8 cellular contexts compared by ENCODE assay signal in the genomic region with DNA sequence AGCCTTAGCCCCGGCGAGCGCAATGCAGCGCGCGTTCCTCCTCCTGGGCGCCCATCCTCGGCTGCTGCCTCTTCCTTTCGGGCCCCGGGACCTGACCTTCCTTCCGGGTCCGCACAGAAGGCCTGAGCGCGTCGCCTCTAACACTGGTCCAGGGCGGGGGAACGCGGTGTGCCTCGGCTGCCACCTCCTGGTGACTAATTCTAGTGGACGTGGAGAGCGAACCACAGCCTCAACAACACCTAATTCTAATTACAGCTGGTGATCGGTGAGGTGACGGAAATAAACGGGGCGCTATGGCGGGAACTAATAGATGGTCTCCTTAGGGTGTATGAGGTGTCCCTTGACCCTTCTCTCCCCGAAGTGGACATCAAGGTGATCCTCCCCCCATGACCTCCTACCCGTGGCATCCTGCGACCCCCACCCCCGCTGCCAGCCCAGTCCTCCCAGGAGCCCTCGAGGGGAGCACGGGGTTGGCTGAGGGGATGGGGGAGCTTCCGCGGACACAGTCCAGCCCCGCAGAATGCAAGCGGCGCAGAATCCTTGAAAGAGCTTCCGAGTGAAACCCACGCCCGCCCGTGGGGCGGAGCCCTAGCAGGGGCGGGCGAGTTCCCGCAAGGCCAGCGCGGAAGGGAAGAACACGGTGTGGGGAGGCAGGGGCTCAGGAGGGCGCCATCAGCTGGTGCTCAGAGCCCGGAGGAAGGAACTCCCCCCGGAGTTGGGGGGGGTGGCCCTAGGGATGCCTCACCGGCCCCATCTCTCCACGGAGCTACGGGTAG. TPM values are rescaled to one million over a fixed set of nuclear protein-coding genes. Genes with fewer than 3 reads are reported as not detected.
DNase-seq lines count a peak whose midpoint lies in the region; ATAC-seq, FAIRE-seq and TF ChIP-seq lines count a peak whose summit lies in the region.

No MANE protein-coding gene starts in this region.

- intact Hi-C loops in left cardiac atrium (cut with DNase I): loop anchor here in 1 of 2 donors (2.0 to 10.0 kb wide), 3 partner anchors 48 to 418 kb away; no protein-coding TSS in a partner anchor

- no peaks in the 10 kb centered on the region for H3K79me1 ChIP-seq in trophoblast cell (ENCODE audit: low read length)

- peak overlapping the region; percentile 50 for H4K8ac ChIP-seq in trophoblast cell (ENCODE audit: low read depth, low read length)

- ATAC-seq in left cardiac atrium: peak; percentile 96 to 99

- peak overlapping the region; percentile 92 for H2AFZ ChIP-seq in trophoblast cell (ENCODE audit: insufficient read depth, low read length, poor library complexity)

- H2BK12ac ChIP-seq in trophoblast cell (ENCODE audit: low read length): no peak overlapping the region

- no peak overlapping the region for H3K14ac ChIP-seq in trophoblast cell (ENCODE audit: low read length)

- no peak overlapping the region for H3K18ac ChIP-seq in trophoblast cell (ENCODE audit: low read length)

- no peak overlapping the region for H3K23ac ChIP-seq in trophoblast cell (ENCODE audit: low read length)

- FAIRE-seq in H54 (lab: Jason Lieb, UNC): no peak

- TF ChIP-seq POLR2A in H54 (IDR thresholded peaks at IDR 0.05; ENCODE audit: low read depth, low read length): no peak

- no peaks in the 10 kb centered on the region for H3K79me2 ChIP-seq in trophoblast cell (ENCODE audit: control insufficient read depth, insufficient read depth, low read length, poor library complexity)

- H2BK120ac ChIP-seq in trophoblast cell (ENCODE audit: insufficient read depth, low read length, poor library complexity): no peak overlapping the region

- no peak overlapping the region for H2BK5ac ChIP-seq in trophoblast cell (ENCODE audit: low read depth, low read length, poor library complexity)

- H4K91ac ChIP-seq in trophoblast cell (ENCODE audit: low read depth, low read length): no peak overlapping the region

- no peaks in the 10 kb centered on the region for H3K36me3 ChIP-seq in adipocyte (ENCODE audit: control insufficient read depth, insufficient read depth, low read length, severe bottlenecking)
- H3K36me3 ChIP-seq in trophoblast cell (ENCODE audit: control insufficient read depth in 1 of 2, insufficient read depth in 2 of 2, low read length in 2 of 2): no peaks in the 10 kb centered on the region

- H3K4me1 ChIP-seq in adipocyte (ENCODE audit: control insufficient read depth, insufficient read depth, low read length): no peaks in the 10 kb centered on the region
- no peaks in the 10 kb centered on the region for H3K4me1 ChIP-seq in trophoblast cell (ENCODE audit: control insufficient read depth in 1 of 2, insufficient read depth in 2 of 2, low read length in 2 of 2)

- peak overlapping the region; percentile 72 for H3K4me2 ChIP-seq in trophoblast cell (ENCODE audit: low read length)

- H3K4me3 ChIP-seq in adipocyte (ENCODE audit: low read length) (peak overlapping the region; percentile 82), trophoblast cell (ENCODE audit: low read depth, low read length) (peak overlapping the region; percentile 67)

- no peak overlapping the region for H3K4ac ChIP-seq in trophoblast cell (ENCODE audit: low read depth, low read length)

- H3K27me3 ChIP-seq in adipocyte (replicated peaks; ENCODE audit: control insufficient read depth, insufficient read depth, low read length) (no peaks in the 10 kb centered on the region), trophoblast cell (ENCODE audit: insufficient read depth, low read length) (no peaks in the 10 kb centered on the region)

- WGBS in trophoblast cell (ENCODE audit: extremely low coverage, insufficient coverage, insufficient read length): no CpG with 5 or more reads among the region's 54 CpGs

- H3K9ac ChIP-seq in adipocyte (ENCODE audit: low read length): peak overlapping the region; percentile 66
- no peak overlapping the region for H3K9ac ChIP-seq in trophoblast cell (ENCODE audit: low read length)

- H4K12ac ChIP-seq in trophoblast cell (ENCODE audit: low read depth, low read length): no peak overlapping the region

- no peak overlapping the region for H2AK5ac ChIP-seq in trophoblast cell (ENCODE audit: low read length)

- peak; percentile 76 for DNase-seq in GM10266 (ENCODE audit: extremely low spot score)
- peak; percentile 13 for DNase-seq in H54 (ENCODE audit: insufficient read length, low spot score)
- DNase-seq in LHCN-M2 (ENCODE audit: low read depth): peak; percentile 74
- DNase-seq in SK-N-DZ (ENCODE audit: low spot score): peak; percentile 55
- peak; percentile 90 for DNase-seq in adipocyte (ENCODE audit: low read depth)
- DNase-seq in left cardiac atrium: peak; percentile 89
- DNase-seq in trophoblast cell: peak; percentile 82 to 92
- no peak for DNase-seq in DMS114 treated with DMSO at 0.1 percent for 48 hours (lab: John Stamatoyannopoulos, UW; ENCODE audit: unreplicated experiment)

- no peak overlapping the region for H3K27ac ChIP-seq in trophoblast cell (ENCODE audit: low read depth, low read length)

- peak; percentile 86 for TF ChIP-seq CTCF in GM10266 (IDR thresholded peaks at IDR 0.05; ENCODE audit: control insufficient read depth, insufficient read depth, low read depth, missing control alignments)

- H3K9me3 ChIP-seq in adipocyte (ENCODE audit: control insufficient read depth, low read length) (no peaks in the 10 kb centered on the region), trophoblast cell (ENCODE audit: insufficient read depth, low read depth, low read length) (no peaks in the 10 kb centered on the region)

RNA-seq across cellular contexts. Expression of gene HMSD, which starts 12.8 kb away (rescaled TPM):
- total RNA-seq in LHCN-M2 (2014; rRNA removed) (not detected in 2 replicates), left cardiac atrium (under 1 TPM in 1 of 2 donors, not detected in 1; 0.09 TPM)
- polyA plus RNA-seq in LHCN-M2 (2012): not detected
- not detected in 2 replicates for polyA plus RNA-seq in SK-N-DZ (2014; cell fraction: cytosol; rRNA removed)
- polyA plus RNA-seq in SK-N-DZ (2014; cell fraction: nucleus; rRNA removed): not detected in 2 replicates
- polyA plus RNA-seq in trophoblast cell (2013): 0.04 and 0.12 TPM in 2 replicates

RNA-seq across cellular contexts. Expression of gene SERPINB10, which starts 28.6 kb away (rescaled TPM):
- total RNA-seq in LHCN-M2 (2014; rRNA removed) (not detected in 2 replicates), left cardiac atrium (not detected)
- not detected for polyA plus RNA-seq in LHCN-M2 (2012)
- polyA plus RNA-seq in SK-N-DZ (2014; cell fraction: cytosol; rRNA removed): not detected in 2 replicates
- polyA plus RNA-seq in SK-N-DZ (2014; cell fraction: nucleus; rRNA removed): not detected in 2 replicates
- polyA plus RNA-seq in trophoblast cell (2013): not detected in 2 replicates

RNA-seq across cellular contexts. Expression of gene SERPINB8, which starts 33.5 kb away (rescaled TPM):
- total RNA-seq in LHCN-M2 (2014; rRNA removed) (17.8 and 21.5 TPM in 2 replicates), left cardiac atrium (10 to 100 TPM in 1 of 2 donors, 1 to 10 TPM in 1; 3.5 to 10.8 TPM)
- polyA plus RNA-seq in LHCN-M2 (2012): 12.6 TPM
- polyA plus RNA-seq in SK-N-DZ (2014; cell fraction: cytosol; rRNA removed): 0.02 TPM in 1 of 2 replicates, not detected in the other
- polyA plus RNA-seq in SK-N-DZ (2014; cell fraction: nucleus; rRNA removed): not detected in 2 replicates
- 8.4 and 9.5 TPM in 2 replicates for polyA plus RNA-seq in trophoblast cell (2013)

RNA-seq across cellular contexts. Expression of gene SERPINB2, which starts 48.8 kb away (rescaled TPM):
- total RNA-seq in LHCN-M2 (2014; rRNA removed) (0.80 and 1.0 TPM in 2 replicates), left cardiac atrium (under 1 TPM in 1 of 2 donors, not detected in 1; 0.37 TPM)
- polyA plus RNA-seq in LHCN-M2 (2012): 0.60 TPM
- not detected in 2 replicates for polyA plus RNA-seq in SK-N-DZ (2014; cell fraction: cytosol; rRNA removed)
- not detected in 2 replicates for polyA plus RNA-seq in SK-N-DZ (2014; cell fraction: nucleus; rRNA removed)
- 0.76 and 0.83 TPM in 2 replicates for polyA plus RNA-seq in trophoblast cell (2013)
